In genomic region chr13:111204438-111205177, GRCh38 we compare ENCODE assay signal across 9 cellular contexts.
DNase-seq lines count a peak whose midpoint lies in the region; ATAC-seq and TF ChIP-seq lines count a peak whose summit lies in the region.
"Had no signal": no experiment of that assay in that cellular context is flagged by ENCODE, and none has a peak within 500 bp of the region (broad histone marks: within the 10 kb centered on the region; RNA-seq: fewer than 3 reads in every experiment).

No MANE protein-coding gene starts in this region.

- no peak for DNase-seq in CD4-positive, CD25-positive, alpha-beta regulatory T cell
- DNase-seq in NT2/D1 (ENCODE audit: low read depth, low spot score) (no peak), esophagus squamous epithelium (lab: John Stamatoyannopoulos, UW) (no peak), neural progenitor cell (ENCODE audit: low spot score) (peak; percentile 63), NCI-H446 treated with DMSO at 0.1 percent for 48 hours (lab: John Stamatoyannopoulos, UW) (no peak), Peyer's patch (no peak), NCI-H2107 treated with DMSO at 0.1 percent for 48 hours (lab: John Stamatoyannopoulos, UW; ENCODE audit: unreplicated experiment) (no peak), occipital lobe (lab: John Stamatoyannopoulos, UW) (no peak)
- DNase-seq: NCI-H2081 treated with DMSO at 0.1 percent for 48 hours had no signal

- no peak for ATAC-seq in CD4-positive, CD25-positive, alpha-beta regulatory T cell (ENCODE audit: low read depth in 2 of 2)

- peaks cover 14% of the 10 kb centered on the region for H3K36me3 Mint-ChIP-seq in CD4-positive, CD25-positive, alpha-beta regulatory T cell
- H3K36me3 Mint-ChIP-seq in neural progenitor cell, result peaks cover 19% of the 10 kb centered on the region

- TF ChIP-seq CTCF in esophagus squamous epithelium (IDR thresholded peaks at IDR 0.05), result no peak
- no peak for TF ChIP-seq CTCF in neural progenitor cell (IDR thresholded peaks at IDR 0.05)
- no peak for TF ChIP-seq CTCF in Peyer's patch (IDR thresholded peaks at IDR 0.05)

- peaks cover 96% of the 10 kb centered on the region for H3K79me2 ChIP-seq in neural progenitor cell (ENCODE audit: low read depth)

- no peak for TF ChIP-seq POLR2A in esophagus squamous epithelium (IDR thresholded peaks at IDR 0.05)
- TF ChIP-seq POLR2A in Peyer's patch (IDR thresholded peaks at IDR 0.05), result no peak

- no peaks in the 10 kb centered on the region for H3K27me3 ChIP-seq in CD4-positive, CD25-positive, alpha-beta regulatory T cell (ENCODE audit: control insufficient read depth, insufficient read depth, low read length)
- no peaks in the 10 kb centered on the region for H3K27me3 ChIP-seq in NT2/D1 (ENCODE audit: insufficient read depth, insufficient read length)
- no peaks in the 10 kb centered on the region for H3K27me3 ChIP-seq in esophagus squamous epithelium
- H3K27me3 ChIP-seq in neural progenitor cell, result no peaks in the 10 kb centered on the region
- H3K27me3 ChIP-seq in Peyer's patch, result no peaks in the 10 kb centered on the region

- peaks cover 8% of the 10 kb centered on the region for H3F3A ChIP-seq in neural progenitor cell (ENCODE audit: low read depth)

- peak overlapping the region in 1 of 4 donors; percentile 55 for H3K4me3 Mint-ChIP-seq in CD4-positive, CD25-positive, alpha-beta regulatory T cell
- peak overlapping the region; percentile 61 for H3K4me3 Mint-ChIP-seq in neural progenitor cell

- H3K9ac ChIP-seq in NT2/D1 (ENCODE audit: insufficient read length, low read depth) (peak overlapping the region; percentile 6), neural progenitor cell (no peak overlapping the region)

- H3K4me1 Mint-ChIP-seq in CD4-positive, CD25-positive, alpha-beta regulatory T cell, result peaks cover 36 to 75% (median 48%) of the 10 kb centered on the region in 4 donors
- H3K4me1 Mint-ChIP-seq in neural progenitor cell, result peaks cover 54% of the 10 kb centered on the region

- peaks cover 88% of the 10 kb centered on the region for H4K20me1 ChIP-seq in neural progenitor cell (ENCODE audit: low read depth)

- WGBS in esophagus squamous epithelium, 2 donors, result 49 to 59% methylated on average over 8 to 9 of the region's 16 CpGs

- no peaks in the 10 kb centered on the region for H3K27me3 Mint-ChIP-seq in CD4-positive, CD25-positive, alpha-beta regulatory T cell
- H3K27me3 Mint-ChIP-seq in neural progenitor cell (ENCODE audit: insufficient read depth, low read depth), result peaks cover 2% of the 10 kb centered on the region

- H3K36me3 ChIP-seq in CD4-positive, CD25-positive, alpha-beta regulatory T cell (ENCODE audit: control insufficient read depth, insufficient read depth, low read length), result peaks cover 9% of the 10 kb centered on the region
- peaks cover 7% of the 10 kb centered on the region for H3K36me3 ChIP-seq in NT2/D1 (ENCODE audit: insufficient read depth, insufficient read length, low read length)
- peaks cover 0 to 23% (median 0%) of the 10 kb centered on the region in 3 donors for H3K36me3 ChIP-seq in esophagus squamous epithelium
- no peaks in the 10 kb centered on the region for H3K36me3 ChIP-seq in neural progenitor cell
- peaks cover 0 to 8% (median 0%) of the 10 kb centered on the region in 3 donors for H3K36me3 ChIP-seq in Peyer's patch

- no peaks in the 10 kb centered on the region for H3K9me3 Mint-ChIP-seq in CD4-positive, CD25-positive, alpha-beta regulatory T cell
- peaks cover 7% of the 10 kb centered on the region for H3K9me3 Mint-ChIP-seq in neural progenitor cell

- no peaks in the 10 kb centered on the region for H3K9me3 ChIP-seq in CD4-positive, CD25-positive, alpha-beta regulatory T cell (ENCODE audit: control insufficient read depth in 2 of 2, low read length in 2 of 2)
- H3K9me3 ChIP-seq in NT2/D1 (ENCODE audit: insufficient read depth, low read length), result no peaks in the 10 kb centered on the region
- no peaks in the 10 kb centered on the region for H3K9me3 ChIP-seq in esophagus squamous epithelium
- no peaks in the 10 kb centered on the region for H3K9me3 ChIP-seq in neural progenitor cell (ENCODE audit: low read depth)
- H3K9me3 ChIP-seq in Peyer's patch, result no peaks in the 10 kb centered on the region

- H3K27ac ChIP-seq in CD4-positive, CD25-positive, alpha-beta regulatory T cell (ENCODE audit: insufficient read depth, low read length, poor library complexity, severe bottlenecking), result no peak overlapping the region
- H3K27ac ChIP-seq in esophagus squamous epithelium (peak overlapping the region in 3 of 4 donors; percentile 48 to 70 (median 68)), neural progenitor cell (no peak overlapping the region), Peyer's patch (peak overlapping the region in 2 of 4 donors; percentile 46 to 50)

- H3K4me2 ChIP-seq in neural progenitor cell, result peak overlapping the region; percentile 23

- H3K27ac Mint-ChIP-seq in CD4-positive, CD25-positive, alpha-beta regulatory T cell, result peak overlapping the region; percentile 11 to 93 (median 92)
- H3K27ac Mint-ChIP-seq in neural progenitor cell, result no peak overlapping the region

- H2AFZ ChIP-seq in neural progenitor cell (replicated peaks), result no peak overlapping the region

- H3K4me1 ChIP-seq in CD4-positive, CD25-positive, alpha-beta regulatory T cell (ENCODE audit: control insufficient read depth, insufficient read depth, low read length, poor library complexity, severe bottlenecking), result peaks cover 40% of the 10 kb centered on the region
- H3K4me1 ChIP-seq in NT2/D1 (ENCODE audit: insufficient read depth, insufficient read length), result peaks cover 20% of the 10 kb centered on the region
- H3K4me1 ChIP-seq in esophagus squamous epithelium, result peaks cover 8 to 64% (median 25%) of the 10 kb centered on the region in 3 donors
- H3K4me1 ChIP-seq in neural progenitor cell, result peaks cover 48% of the 10 kb centered on the region
- peaks cover 0 to 30% (median 6%) of the 10 kb centered on the region in 4 donors for H3K4me1 ChIP-seq in Peyer's patch

- H3K4me3 ChIP-seq in CD4-positive, CD25-positive, alpha-beta regulatory T cell (ENCODE audit: low read depth, low read length), result no peak overlapping the region
- H3K4me3 ChIP-seq in NT2/D1 (ENCODE audit: insufficient read length, low read depth) (no peak overlapping the region), esophagus squamous epithelium (peak overlapping the region in 1 of 4 donors; percentile 39), neural progenitor cell (no peak overlapping the region), Peyer's patch (no peak overlapping the region)

- intact Hi-C loops in esophagus squamous epithelium (cut with DNase I), result no loop called here

Comparison
In these comparisons a context has a peak if more than half of its experiments do, and no peak if none do; other contexts are left out.
1. H3K27ac ChIP-seq: peak in esophagus squamous epithelium (3 of 4); none in CD4-positive, CD25-positive, alpha-beta regulatory T cell (single experiment) and neural progenitor cell (single experiment).